ENCODE assay signal across 7 cellular contexts in the genomic region with DNA sequence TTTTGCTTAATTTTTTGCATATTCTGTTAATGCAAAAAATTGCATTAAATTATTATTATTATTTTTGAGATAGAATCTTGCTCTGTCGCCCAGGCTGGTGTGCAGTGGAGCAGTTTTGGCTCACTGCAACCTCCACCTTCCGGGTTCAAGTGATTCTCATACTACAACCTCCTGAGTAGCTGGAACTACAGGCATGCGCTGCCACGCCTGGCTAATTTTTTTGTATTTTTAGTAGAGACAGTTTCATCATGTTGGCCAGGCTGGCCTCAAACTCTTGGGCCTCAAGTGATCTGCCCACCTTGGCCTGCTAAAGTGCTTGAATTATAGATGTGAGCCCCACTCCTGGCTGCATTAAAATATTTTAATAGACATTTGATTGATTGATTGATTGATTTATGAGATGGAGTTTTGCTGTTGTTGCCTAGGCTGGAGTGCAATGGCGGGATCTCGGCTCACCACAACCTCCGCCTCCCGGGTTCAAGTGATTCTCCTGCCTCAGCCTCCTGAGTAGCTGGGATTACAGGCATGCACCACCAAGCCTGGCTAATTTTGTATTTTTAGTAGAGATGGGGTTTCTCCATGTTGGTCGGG. TPM values are rescaled to one million over a fixed set of nuclear protein-coding genes. Genes with fewer than 3 reads are reported as not detected.
DNase-seq lines count a peak whose midpoint lies in the region; ATAC-seq, FAIRE-seq and TF ChIP-seq lines count a peak whose summit lies in the region.
"Not testable (repeated sequence)": the region's sequence is repeated elsewhere in the genome, so short reads cannot be mapped to it uniquely, and the experiment has no call there.

No MANE protein-coding gene starts in this region.

- intact Hi-C loops in activated B cell treated with CpG ODN at 0.5 μM for 24 hours (cut with micrococcal nuclease): loop anchor here (5.0 kb wide), 2 partner anchors 46 to 66 kb away; a partner anchor contains a TSS
- intact Hi-C loops in K562 (cut with micrococcal nuclease): not testable (repeated sequence)

- not testable (repeated sequence) for H3K9ac ChIP-seq in K562 (ENCODE audit: insufficient read depth in 1 of 2, low read depth in 2 of 2, low read length in 2 of 2)

- H3K27me3 ChIP-seq in DOHH2 (ENCODE audit: control insufficient read depth, low read length); K562 (ENCODE audit: control insufficient read depth in 2 of 2, insufficient read depth in 2 of 2, low read length in 2 of 2): not testable (repeated sequence)

- H3K9me1 ChIP-seq in K562 (ENCODE audit: control insufficient read depth, insufficient read depth, low read length): not testable (repeated sequence)

- H3K4me3 Mint-ChIP-seq in activated B cell treated with CpG ODN at 0.5 μM for 24 hours: not testable (repeated sequence)

- H3K79me2 ChIP-seq in DOHH2 (ENCODE audit: control insufficient read depth, low read length) (peaks cover 90% of the 10 kb centered on the region), K562 (ENCODE audit: control insufficient read depth, insufficient read depth, low read length) (peaks cover 57% of the 10 kb centered on the region)

- CTCF ChIA-PET in activated B cell treated with CpG ODN at 0.5 μM for 24 hours (lab: Charles Lee); K562 (lab: Yijun Ruan, JAX; ENCODE audit: low intra/inter-chr PET ratio): not testable (repeated sequence)

- H3K9me3 Mint-ChIP-seq in activated B cell treated with CpG ODN at 0.5 μM for 24 hours: not testable (repeated sequence)

- H3K4me3 ChIP-seq in DOHH2 (ENCODE audit: low read length); K562: not testable (repeated sequence)

- WGBS in K562 (ENCODE audit: insufficient coverage, low coverage, missing lambda C conversion rate): 90% methylated on average over 9 of the region's 9 CpGs

- H4K20me1 ChIP-seq in DOHH2 (ENCODE audit: control insufficient read depth, insufficient read depth, low read depth, low read length); K562 (replicated peaks; ENCODE audit: control insufficient read depth, insufficient read depth, low read length): not testable (repeated sequence)

- peaks cover 50% of the 10 kb centered on the region for H3K4me1 ChIP-seq in DOHH2 (ENCODE audit: control insufficient read depth, low read length)
- not testable (repeated sequence) for H3K4me1 ChIP-seq in K562 (replicated peaks in 1 of 2; ENCODE audit: control insufficient read depth in 2 of 2, insufficient read depth in 2 of 2, low read length in 2 of 2)

- H2AFZ ChIP-seq in K562 (ENCODE audit: low read depth, low read length): not testable (repeated sequence)

- not testable (repeated sequence) for TF ChIP-seq EP300 in K562 (IDR thresholded peaks at IDR 0.05; ENCODE audit: low read length)

- TF ChIP-seq RAD21 in K562 (CRISPR knock-in tag; conservative IDR thresholded peaks at IDR 0.05 in 1 of 2, IDR thresholded peaks at IDR 0.05 in 1 of 2): not testable (repeated sequence)

- ATAC-seq in GM21529 (IDR thresholded peaks at IDR 0.05; ENCODE audit: unreplicated experiment) (peak; percentile 50), activated B cell treated with CpG ODN at 0.5 μM for 24 hours (ENCODE audit: low read depth) (peak; percentile 21)
- ATAC-seq in K562: not testable (repeated sequence)

- not testable (repeated sequence) for H3K27me3 Mint-ChIP-seq in activated B cell treated with CpG ODN at 0.5 μM for 24 hours

- peaks cover 50% of the 10 kb centered on the region for H3K4me1 Mint-ChIP-seq in activated B cell treated with CpG ODN at 0.5 μM for 24 hours

- not testable (repeated sequence) for H3K9me2 ChIP-seq in DOHH2 (replicated peaks; ENCODE audit: control insufficient read depth, low read length)

- H3K36me3 ChIP-seq in DOHH2 (ENCODE audit: control insufficient read depth, low read length): peaks cover 34% of the 10 kb centered on the region
- H3K36me3 ChIP-seq in K562 (ENCODE audit: control insufficient read depth, insufficient read depth, low read length): not testable (repeated sequence)

- H3K27ac Mint-ChIP-seq in activated B cell treated with CpG ODN at 0.5 μM for 24 hours: not testable (repeated sequence)

- BruUV-seq in K562 (replicated peaks; lab: Mats Ljungman, UMichigan): not testable (repeated sequence)

- peak overlapping the region; percentile 42 for H3K4me2 ChIP-seq in DOHH2 (ENCODE audit: low read length)
- H3K4me2 ChIP-seq in K562 (ENCODE audit: insufficient read depth, low read length): not testable (repeated sequence)

- H3K36me3 Mint-ChIP-seq in activated B cell treated with CpG ODN at 0.5 μM for 24 hours (ENCODE audit: low read depth): peaks cover 18% of the 10 kb centered on the region

- peak overlapping the region; percentile 21; the same call in 1 of the 2 replicates for H3K27ac ChIP-seq in DOHH2 (ENCODE audit: low read depth, low read length)
- H3K27ac ChIP-seq in K562 (ENCODE audit: extremely low read depth, low read depth, low read length): not testable (repeated sequence)

- in situ Hi-C loops in K562 (cut with MboI): not testable (repeated sequence)

- POLR2A ChIA-PET in activated B cell treated with CpG ODN at 0.5 μM for 24 hours (lab: Charles Lee); K562 (lab: Yijun Ruan, JAX): not testable (repeated sequence)

- not testable (repeated sequence) for TF ChIP-seq POLR2A in K562 (conservative IDR thresholded peaks at IDR 0.05)

- DNase-seq in GM18507 (ENCODE audit: extremely low spot score, insufficient read length, low read depth); activated B cell treated with CpG ODN at 0.5 μM for 24 hours; K562 (ENCODE audit: extremely low read depth in 1 of 4, low spot score in 3 of 4): not testable (repeated sequence)
- peak; percentile 38 for DNase-seq in NAMALWA (ENCODE audit: low spot score)
- DNase-seq in mesenteric fat pad (ENCODE audit: low spot score): peak; percentile 20

- TF ChIP-seq CTCF in DOHH2 (IDR thresholded peaks at IDR 0.05; ENCODE audit: low read depth, low read length, poor library complexity, severe bottlenecking); activated B cell treated with CpG ODN at 0.5 μM for 24 hours (IDR thresholded peaks at IDR 0.05); K562 (IDR thresholded peaks at IDR 0.05 in 2 of 3, conservative IDR thresholded peaks at IDR 0.05 in 1 of 3; ENCODE audit: insufficient read depth in 2 of 3, low read depth in 1 of 3, low read length in 3 of 3): not testable (repeated sequence)

- FAIRE-seq in GM18507 (lab: Jason Lieb, UNC): peak; percentile 67
- not testable (repeated sequence) for FAIRE-seq in K562 (lab: Jason Lieb, UNC)

- peaks cover 12% of the 10 kb centered on the region for H3F3A ChIP-seq in DOHH2 (ENCODE audit: control insufficient read depth, insufficient read depth)

- not testable (repeated sequence) for H3K9me3 ChIP-seq in DOHH2 (ENCODE audit: control insufficient read depth, insufficient read depth, low read length); K562 (replicated peaks; ENCODE audit: control insufficient read depth, insufficient read depth, low read depth, low read length)

TF ChIP-seq in K562, 482 proteins besides CTCF, POLR2A, EP300 and RAD21 (continues in another document):
- TF ChIP-seq, protein P1, sequence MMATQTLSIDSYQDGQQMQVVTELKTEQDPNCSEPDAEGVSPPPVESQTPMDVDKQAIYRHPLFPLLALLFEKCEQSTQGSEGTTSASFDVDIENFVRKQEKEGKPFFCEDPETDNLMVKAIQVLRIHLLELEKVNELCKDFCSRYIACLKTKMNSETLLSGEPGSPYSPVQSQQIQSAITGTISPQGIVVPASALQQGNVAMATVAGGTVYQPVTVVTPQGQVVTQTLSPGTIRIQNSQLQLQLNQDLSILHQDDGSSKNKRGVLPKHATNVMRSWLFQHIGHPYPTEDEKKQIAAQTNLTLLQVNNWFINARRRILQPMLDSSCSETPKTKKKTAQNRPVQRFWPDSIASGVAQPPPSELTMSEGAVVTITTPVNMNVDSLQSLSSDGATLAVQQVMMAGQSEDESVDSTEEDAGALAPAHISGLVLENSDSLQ (IDR thresholded peaks at IDR 0.05): peak; percentile 45; the same call in 1 of the 2 replicates

RNA-seq across cellular contexts. Expression of a gene that starts 44.4 kb away (rescaled TPM):
- total RNA-seq in activated B cell treated with CpG ODN at 0.5 μM for 24 hours: 103 and 108 TPM in 2 replicates
- 86.2 and 191 TPM in 2 replicates for total RNA-seq in K562 (2011; cell fraction: chromatin; rRNA removed; ENCODE audit: low replicate concordance)
- 42.7 and 55.9 TPM in 2 replicates for total RNA-seq in K562 (2011; cell fraction: nucleolus; rRNA removed)
- 72.0 and 78.1 TPM in 2 replicates for total RNA-seq in K562 (2011; cell fraction: nucleoplasm; rRNA removed)
- 27.7 and 29.5 TPM in 2 replicates for total RNA-seq in K562 (2014; rRNA removed)
- 36.7 and 45.4 TPM in 2 replicates for total RNA-seq in K562 (2014; rRNA removed; fragmentation: Illumina TruSeq; extraction: Trizol)
- 39.1 TPM in 2 replicates for total RNA-seq in K562 (2015; rRNA removed; fragmentation: Illumina TruSeq; extraction: Trizol)
- total RNA-seq in K562 (2021): 51.0 and 54.3 TPM in 2 replicates
- 13.9 and 15.7 TPM in 2 replicates for polyA plus RNA-seq in K562 (2011; rRNA removed)
- 8.4 and 10.3 TPM in 2 replicates for polyA plus RNA-seq in K562 (2011; cell fraction: cytosol; rRNA removed)
- 19.7 and 21.4 TPM in 2 replicates for polyA plus RNA-seq in K562 (2011; cell fraction: nucleus; rRNA removed)
- polyA plus RNA-seq in K562 (2012): 16.7 and 20.4 TPM in 2 replicates
- 20.9 and 24.7 TPM in 2 replicates for polyA plus RNA-seq in K562 (2014; fragmentation: Illumina TruSeq; extraction: Trizol)
- 1 to 10 TPM; 3.8 to 5.5 TPM for polyA plus RNA-seq in K562 (2014; fragmentation: Nextera tagmentation; extraction: Ambion mirVana)
- polyA plus RNA-seq in K562 (2014; rRNA removed): 12.4 and 15.8 TPM in 2 replicates
- 50.9 and 58.5 TPM in 2 replicates for polyA minus RNA-seq in K562 (2011; rRNA and poly(A)+ RNA removed)
- polyA minus RNA-seq in K562 (2011; cell fraction: cytosol; rRNA and poly(A)+ RNA removed): 27.5 and 32.6 TPM in 2 replicates
- polyA minus RNA-seq in K562 (2011; cell fraction: nucleus; rRNA and poly(A)+ RNA removed): 31.2 and 53.8 TPM in 2 replicates
- total RNA-seq in mesenteric fat pad: 74.6 TPM
